ENCODE assay signal across 10 cellular contexts in the genomic region with DNA sequence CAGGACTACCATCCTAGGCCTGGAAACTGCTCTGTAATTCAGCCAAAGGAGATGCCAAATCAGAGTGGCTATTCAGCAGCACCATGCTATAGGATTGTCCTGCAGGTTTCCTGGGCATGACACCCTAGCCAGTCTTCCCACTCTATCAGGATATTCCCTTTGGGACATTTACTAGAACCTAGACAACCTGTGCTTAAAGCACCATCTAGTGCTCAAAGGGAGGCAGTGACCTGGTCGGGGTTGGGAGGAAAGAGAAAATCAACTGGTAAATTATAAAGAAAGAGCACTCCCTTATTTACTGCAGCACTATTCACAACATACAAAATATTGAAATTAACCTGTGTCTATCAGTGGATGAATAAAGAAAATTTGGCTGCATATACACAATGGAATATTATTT.
A peak's percentile ranks its signal among the peaks of the same experiment; 100 is the strongest.
DNase-seq lines count a peak whose midpoint lies in the region; ATAC-seq, FAIRE-seq and TF ChIP-seq lines count a peak whose summit lies in the region.
"Had no signal": no experiment of that assay in that cellular context is flagged by ENCODE, and none has a peak within 500 bp of the region (broad histone marks: within the 10 kb centered on the region; RNA-seq: fewer than 3 reads in every experiment).

No MANE protein-coding gene starts in this region.

- CTCF ChIA-PET in A549 (lab: Yijun Ruan, JAX) = no interaction called here
- CTCF ChIA-PET in RWPE1 (lab: Yijun Ruan, JAX) = no interaction called here

- POLR2A ChIA-PET in A549 (lab: Yijun Ruan, JAX) = no interaction called here
- POLR2A ChIA-PET in RWPE1 (lab: Yijun Ruan, JAX; ENCODE audit: low non-redundant PET) = no interaction called here

- no peak overlapping the region for H3K27ac ChIP-seq in A549
- no peak overlapping the region for H3K27ac ChIP-seq in RWPE1

- in situ Hi-C loops in GM13977 (cut with MboI; ENCODE audit: low pct_unique_long_range_greater_than_20kb, low sequenced_read_pairs, unreplicated experiment) = no loop called here

- WGBS in A549 (ENCODE audit: missing lambda C conversion rate) = 0% methylated on average over 1 of the region's 1 CpG

- no peak overlapping the region for H3K4me3 ChIP-seq in A549

- H3K9me3 ChIP-seq in A549 = no peaks in the 10 kb centered on the region

- no peak for FAIRE-seq in A549 (lab: Jason Lieb, UNC)
- FAIRE-seq: TTC549 had no signal

- TF ChIP-seq CTCF in A549 (IDR thresholded peaks at IDR 0.05) = peak; percentile 16; the same call in 1 of the 3 replicates
- TF ChIP-seq CTCF in GM13977 (IDR thresholded peaks at IDR 0.05; ENCODE audit: extremely low read depth, insufficient read depth, missing control alignments) = peak; percentile 53
- no peak; the same call in 1 of the 2 replicates for TF ChIP-seq CTCF in RWPE1 (conservative IDR thresholded peaks at IDR 0.05; ENCODE audit: low read depth)

- TF ChIP-seq EP300 in A549 (IDR thresholded peaks at IDR 0.05) = no peak

- H3K4me2 ChIP-seq in A549 = no peak overlapping the region

- DNase-seq in A549 (ENCODE audit: low read depth in 1 of 2, low spot score in 1 of 2) (peak in 1 of 2 experiments; percentile 13), GM13977 (ENCODE audit: low spot score) (no peak), RWPE1 (ENCODE audit: low spot score) (peak; percentile 52), glomerular visceral epithelial cell (ENCODE audit: extremely low spot score) (peak; percentile 32), GM19238 (ENCODE audit: insufficient read length, low spot score) (no peak)
- DNase-seq in activated CD4-positive, alpha-beta T cell treated with anti-CD3 and anti-CD28 coated beads for 4 hours = no peak
- DNase-seq: DMS79 treated with DMSO at 0.1 percent for 48 hours had no signal

- TF ChIP-seq POLR2A in A549 (IDR thresholded peaks at IDR 0.05; ENCODE audit: low read length) = no peak

- H3K4me1 ChIP-seq in A549 = no peaks in the 10 kb centered on the region

- peak in 1 of 2 experiments; percentile 51; a peak in 3 of 5 replicates for TF ChIP-seq RAD21 in A549 (conservative IDR thresholded peaks at IDR 0.05 in 1 of 2, IDR thresholded peaks at IDR 0.05 in 1 of 2)

- ATAC-seq in A549 (peak in 1 of 2 experiments; percentile 55; a peak in 3 of 6 replicates), HG02642 (IDR thresholded peaks at IDR 0.05; ENCODE audit: poor library complexity, unreplicated experiment) (no peak), HG03039 (IDR thresholded peaks at IDR 0.05; ENCODE audit: unreplicated experiment) (no peak)

TF ChIP-seq in A549, 52 proteins besides CTCF, POLR2A, EP300 and RAD21:
- TF ChIP-seq, protein P1, sequence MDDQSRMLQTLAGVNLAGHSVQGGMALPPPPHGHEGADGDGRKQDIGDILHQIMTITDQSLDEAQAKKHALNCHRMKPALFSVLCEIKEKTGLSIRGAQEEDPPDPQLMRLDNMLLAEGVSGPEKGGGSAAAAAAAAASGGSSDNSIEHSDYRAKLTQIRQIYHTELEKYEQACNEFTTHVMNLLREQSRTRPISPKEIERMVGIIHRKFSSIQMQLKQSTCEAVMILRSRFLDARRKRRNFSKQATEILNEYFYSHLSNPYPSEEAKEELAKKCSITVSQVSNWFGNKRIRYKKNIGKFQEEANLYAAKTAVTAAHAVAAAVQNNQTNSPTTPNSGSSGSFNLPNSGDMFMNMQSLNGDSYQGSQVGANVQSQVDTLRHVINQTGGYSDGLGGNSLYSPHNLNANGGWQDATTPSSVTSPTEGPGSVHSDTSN (IDR thresholded peaks at IDR 0.05) = no peak
- TF ChIP-seq ESRRA (IDR thresholded peaks at IDR 0.05; ENCODE audit: borderline replicate concordance, low read length) (no peak), HOXA7 (CRISPR knock-in tag; IDR thresholded peaks at IDR 0.05) (no peak), NPAS2 (CRISPR knock-in tag; IDR thresholded peaks at IDR 0.05; ENCODE audit: borderline replicate concordance) (no peak), CHD4 (IDR thresholded peaks at IDR 0.05; ENCODE audit: borderline replicate concordance) (no peak), BHLHE40 (IDR thresholded peaks at IDR 0.05; ENCODE audit: low read depth, low read length) (no peak), HOXB13 (CRISPR knock-in tag; IDR thresholded peaks at IDR 0.05; ENCODE audit: low read depth) (no peak), RNF2 (IDR thresholded peaks at IDR 0.05; ENCODE audit: borderline replicate concordance, low read depth) (no peak), MAZ (IDR thresholded peaks at IDR 0.05; ENCODE audit: borderline replicate concordance, low read depth, low read length) (no peak), FOSL2 (IDR thresholded peaks at IDR 0.05) (no peak), FOSL2 (CRISPR knock-in tag; IDR thresholded peaks at IDR 0.05) (no peak)
- TF ChIP-seq, protein P2, sequence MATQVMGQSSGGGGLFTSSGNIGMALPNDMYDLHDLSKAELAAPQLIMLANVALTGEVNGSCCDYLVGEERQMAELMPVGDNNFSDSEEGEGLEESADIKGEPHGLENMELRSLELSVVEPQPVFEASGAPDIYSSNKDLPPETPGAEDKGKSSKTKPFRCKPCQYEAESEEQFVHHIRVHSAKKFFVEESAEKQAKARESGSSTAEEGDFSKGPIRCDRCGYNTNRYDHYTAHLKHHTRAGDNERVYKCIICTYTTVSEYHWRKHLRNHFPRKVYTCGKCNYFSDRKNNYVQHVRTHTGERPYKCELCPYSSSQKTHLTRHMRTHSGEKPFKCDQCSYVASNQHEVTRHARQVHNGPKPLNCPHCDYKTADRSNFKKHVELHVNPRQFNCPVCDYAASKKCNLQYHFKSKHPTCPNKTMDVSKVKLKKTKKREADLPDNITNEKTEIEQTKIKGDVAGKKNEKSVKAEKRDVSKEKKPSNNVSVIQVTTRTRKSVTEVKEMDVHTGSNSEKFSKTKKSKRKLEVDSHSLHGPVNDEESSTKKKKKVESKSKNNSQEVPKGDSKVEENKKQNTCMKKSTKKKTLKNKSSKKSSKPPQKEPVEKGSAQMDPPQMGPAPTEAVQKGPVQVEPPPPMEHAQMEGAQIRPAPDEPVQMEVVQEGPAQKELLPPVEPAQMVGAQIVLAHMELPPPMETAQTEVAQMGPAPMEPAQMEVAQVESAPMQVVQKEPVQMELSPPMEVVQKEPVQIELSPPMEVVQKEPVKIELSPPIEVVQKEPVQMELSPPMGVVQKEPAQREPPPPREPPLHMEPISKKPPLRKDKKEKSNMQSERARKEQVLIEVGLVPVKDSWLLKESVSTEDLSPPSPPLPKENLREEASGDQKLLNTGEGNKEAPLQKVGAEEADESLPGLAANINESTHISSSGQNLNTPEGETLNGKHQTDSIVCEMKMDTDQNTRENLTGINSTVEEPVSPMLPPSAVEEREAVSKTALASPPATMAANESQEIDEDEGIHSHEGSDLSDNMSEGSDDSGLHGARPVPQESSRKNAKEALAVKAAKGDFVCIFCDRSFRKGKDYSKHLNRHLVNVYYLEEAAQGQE (IDR thresholded peaks at IDR 0.05) = no peak

Comparison
In these comparisons a context has a peak if more than half of its experiments do, and no peak if none do; other contexts are left out.
1. DNase-seq: peak in RWPE1 (single experiment) and glomerular visceral epithelial cell (single experiment); none in GM13977 (single experiment), GM19238 (single experiment) and activated CD4-positive, alpha-beta T cell treated with anti-CD3 and anti-CD28 coated beads for 4 hours (0 of 2).